ENCODE assay signal across 1 cellular context in the genomic region with DNA sequence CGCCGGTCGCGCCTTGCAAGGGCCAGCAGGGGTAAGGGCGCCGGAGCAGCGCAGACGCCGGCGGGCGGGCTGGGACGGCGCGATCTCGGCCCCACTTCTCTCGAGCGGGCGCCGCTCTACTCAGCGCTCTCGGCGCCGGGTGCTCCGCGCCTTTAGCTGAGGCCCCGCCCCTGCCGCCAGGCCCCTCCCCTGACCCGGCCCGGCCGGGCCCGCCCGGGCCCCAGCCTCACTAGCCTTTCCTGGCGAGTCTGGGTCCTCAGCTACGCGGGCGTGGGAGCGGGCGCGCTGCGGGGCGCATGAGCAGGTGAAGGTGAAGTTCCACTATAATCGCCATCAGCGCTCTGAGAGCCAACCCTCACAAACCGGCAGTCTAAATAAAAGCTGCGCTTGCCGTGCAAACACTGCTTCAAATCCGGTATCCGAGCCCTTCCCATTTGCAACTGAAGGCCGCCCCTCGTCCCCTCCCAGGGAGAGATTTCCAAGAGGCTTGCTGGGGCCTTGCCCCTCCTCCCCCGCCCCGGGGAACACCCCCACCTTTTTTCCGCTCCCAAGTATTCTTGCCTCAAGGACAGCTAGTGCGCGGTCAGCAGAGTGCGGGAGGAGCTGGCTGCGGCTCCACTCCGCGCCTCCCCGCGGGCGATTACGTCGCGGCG.
TF ChIP-seq lines count a peak whose summit lies in the region.

A gene with protein sequence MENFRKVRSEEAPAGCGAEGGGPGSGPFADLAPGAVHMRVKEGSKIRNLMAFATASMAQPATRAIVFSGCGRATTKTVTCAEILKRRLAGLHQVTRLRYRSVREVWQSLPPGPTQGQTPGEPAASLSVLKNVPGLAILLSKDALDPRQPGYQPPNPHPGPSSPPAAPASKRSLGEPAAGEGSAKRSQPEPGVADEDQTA (minus strand): TSS at position 125 of the 653 bp plus-strand sequence. CDS start 189 bp downstream, outside the sequence.

TF ChIP-seq in WTC11, 78 proteins besides CTCF, POLR2A, EP300 and RAD21 (continued from another document):
- TF ChIP-seq, protein P1, sequence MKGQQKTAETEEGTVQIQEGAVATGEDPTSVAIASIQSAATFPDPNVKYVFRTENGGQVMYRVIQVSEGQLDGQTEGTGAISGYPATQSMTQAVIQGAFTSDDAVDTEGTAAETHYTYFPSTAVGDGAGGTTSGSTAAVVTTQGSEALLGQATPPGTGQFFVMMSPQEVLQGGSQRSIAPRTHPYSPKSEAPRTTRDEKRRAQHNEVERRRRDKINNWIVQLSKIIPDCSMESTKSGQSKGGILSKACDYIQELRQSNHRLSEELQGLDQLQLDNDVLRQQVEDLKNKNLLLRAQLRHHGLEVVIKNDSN (CRISPR knock-in tag; IDR thresholded peaks at IDR 0.05): 0 out of 2 replicates have a peak, but pooled peaks have one; percentile 20
- TF ChIP-seq, protein P2, sequence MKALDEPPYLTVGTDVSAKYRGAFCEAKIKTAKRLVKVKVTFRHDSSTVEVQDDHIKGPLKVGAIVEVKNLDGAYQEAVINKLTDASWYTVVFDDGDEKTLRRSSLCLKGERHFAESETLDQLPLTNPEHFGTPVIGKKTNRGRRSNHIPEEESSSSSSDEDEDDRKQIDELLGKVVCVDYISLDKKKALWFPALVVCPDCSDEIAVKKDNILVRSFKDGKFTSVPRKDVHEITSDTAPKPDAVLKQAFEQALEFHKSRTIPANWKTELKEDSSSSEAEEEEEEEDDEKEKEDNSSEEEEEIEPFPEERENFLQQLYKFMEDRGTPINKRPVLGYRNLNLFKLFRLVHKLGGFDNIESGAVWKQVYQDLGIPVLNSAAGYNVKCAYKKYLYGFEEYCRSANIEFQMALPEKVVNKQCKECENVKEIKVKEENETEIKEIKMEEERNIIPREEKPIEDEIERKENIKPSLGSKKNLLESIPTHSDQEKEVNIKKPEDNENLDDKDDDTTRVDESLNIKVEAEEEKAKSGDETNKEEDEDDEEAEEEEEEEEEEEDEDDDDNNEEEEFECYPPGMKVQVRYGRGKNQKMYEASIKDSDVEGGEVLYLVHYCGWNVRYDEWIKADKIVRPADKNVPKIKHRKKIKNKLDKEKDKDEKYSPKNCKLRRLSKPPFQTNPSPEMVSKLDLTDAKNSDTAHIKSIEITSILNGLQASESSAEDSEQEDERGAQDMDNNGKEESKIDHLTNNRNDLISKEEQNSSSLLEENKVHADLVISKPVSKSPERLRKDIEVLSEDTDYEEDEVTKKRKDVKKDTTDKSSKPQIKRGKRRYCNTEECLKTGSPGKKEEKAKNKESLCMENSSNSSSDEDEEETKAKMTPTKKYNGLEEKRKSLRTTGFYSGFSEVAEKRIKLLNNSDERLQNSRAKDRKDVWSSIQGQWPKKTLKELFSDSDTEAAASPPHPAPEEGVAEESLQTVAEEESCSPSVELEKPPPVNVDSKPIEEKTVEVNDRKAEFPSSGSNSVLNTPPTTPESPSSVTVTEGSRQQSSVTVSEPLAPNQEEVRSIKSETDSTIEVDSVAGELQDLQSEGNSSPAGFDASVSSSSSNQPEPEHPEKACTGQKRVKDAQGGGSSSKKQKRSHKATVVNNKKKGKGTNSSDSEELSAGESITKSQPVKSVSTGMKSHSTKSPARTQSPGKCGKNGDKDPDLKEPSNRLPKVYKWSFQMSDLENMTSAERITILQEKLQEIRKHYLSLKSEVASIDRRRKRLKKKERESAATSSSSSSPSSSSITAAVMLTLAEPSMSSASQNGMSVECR (CRISPR knock-in tag; IDR thresholded peaks at IDR 0.05; ENCODE audit: borderline replicate concordance): peak; percentile 64; the same call in 1 of the 2 replicates
- TF ChIP-seq ZNF423 (CRISPR knock-in tag; IDR thresholded peaks at IDR 0.05) (no peak), KAT7 (CRISPR knock-in tag; IDR thresholded peaks at IDR 0.05; ENCODE audit: borderline replicate concordance) (peak; percentile 38; the same call in 1 of the 2 replicates), PRRX2 (CRISPR knock-in tag; IDR thresholded peaks at IDR 0.05) (no peak)
TF ChIP-seq in WTC11: peak in this region for 9.
